ENCODE assay signal across 20 cellular contexts in genomic region chr4:109234596-109234995, GRCh38.
"Had no signal": no experiment of that assay in that cellular context is flagged by ENCODE, and none has a peak within 500 bp of the region (broad histone marks: within the 10 kb centered on the region; RNA-seq: fewer than 3 reads in every experiment).

No MANE protein-coding gene starts in this region.

- H3K4me2 ChIP-seq: hepatocyte had no signal

- H2AFZ ChIP-seq: hepatocyte had no signal

- H3K27ac ChIP-seq: coronary artery, dorsolateral prefrontal cortex, esophagus muscularis mucosa, foreskin keratinocyte, gastroesophageal sphincter, heart left ventricle, hepatocyte, left lung, lower lobe of right lung had no signal

- H3K4me1 ChIP-seq: esophagus muscularis mucosa, gastroesophageal sphincter, heart left ventricle, left lung, lower lobe of right lung had no signal

- H3K79me2 ChIP-seq: hepatocyte had no signal

- ATAC-seq: foreskin keratinocyte, gastroesophageal sphincter, heart left ventricle, left lung, left ventricle myocardium superior, lower lobe of right lung, mucosa of descending colon had no signal

- H3K36me3 ChIP-seq: esophagus muscularis mucosa, gastroesophageal sphincter, heart left ventricle, left lung, lower lobe of right lung had no signal

- H3K27me3 ChIP-seq: dorsolateral prefrontal cortex, esophagus muscularis mucosa, foreskin keratinocyte, gastroesophageal sphincter, heart left ventricle, hepatocyte, left lung had no signal

- H3K4me3 ChIP-seq: coronary artery, dorsolateral prefrontal cortex, esophagus muscularis mucosa, gastroesophageal sphincter, heart left ventricle, hepatocyte, left lung, lower lobe of right lung, mucosa of descending colon had no signal

- H3K9me3 ChIP-seq: gastroesophageal sphincter, left lung, lower lobe of right lung, mucosa of descending colon had no signal

- DNase-seq: dermis blood vessel endothelial cell; dorsolateral prefrontal cortex; effector CD4-positive, alpha-beta T cell; effector memory CD4-positive, alpha-beta T cell; foreskin keratinocyte; heart left ventricle; hypothalamus; immature natural killer cell; islet precursor cell; kidney; kidney glomerular epithelial cell; left lung; left ventricle myocardium superior; lower lobe of right lung; mesenchymal stem cell; mucosa of descending colon had no signal
